Comparison of ENCODE assay signal across 8 cellular contexts in genomic region chr12:1531654-1532366, GRCh38.
DNase-seq lines count a peak whose midpoint lies in the region; ATAC-seq and TF ChIP-seq lines count a peak whose summit lies in the region.

No MANE protein-coding gene starts in this region.

- 47 to 63% (median 55%) methylated on average over 23 to 26 of the region's 26 CpGs for WGBS in psoas muscle, 3 donors
- 63 to 71% methylated on average over 26 of the region's 26 CpGs for WGBS in aorta, 2 donors

- DNase-seq in NAMALWA (ENCODE audit: low spot score): peak; percentile 45
- DNase-seq in endothelial cell (ENCODE audit: low spot score): no peak
- DNase-seq in psoas muscle: no peak
- DNase-seq in activated effector memory CD4-positive, alpha-beta T cell treated with anti-CD3 and anti-CD28 coated beads, Interleukin-2, amount 50 U/mL, for 16 hours: no peak
- DNase-seq in SHP77 (lab: John Stamatoyannopoulos, UW): no peak
- no peak for DNase-seq in aorta

- H3K27ac ChIP-seq in psoas muscle (peak overlapping the region; percentile 30), aorta (ENCODE audit: low read depth in 1 of 2, low read length in 2 of 2) (no peak overlapping the region)

- H3K4me3 Mint-ChIP-seq in endothelial cell (ENCODE audit: unreplicated experiment): peak overlapping the region; percentile 80

- H3K27ac Mint-ChIP-seq in endothelial cell (ENCODE audit: unreplicated experiment): no peak overlapping the region

- H3K9me3 Mint-ChIP-seq in endothelial cell (ENCODE audit: unreplicated experiment): no peaks in the 10 kb centered on the region

- peaks cover 0 to 68% (median 28%) of the 10 kb centered on the region in 3 donors for H3K27me3 ChIP-seq in psoas muscle (ENCODE audit: insufficient read depth in 3 of 3, low read length in 2 of 3)
- no peaks in the 10 kb centered on the region for H3K27me3 ChIP-seq in aorta (ENCODE audit: control insufficient read depth in 1 of 2, insufficient read depth in 2 of 2, low read length in 1 of 2)

- H3K36me3 ChIP-seq in psoas muscle (ENCODE audit: insufficient read depth in 1 of 2, low read depth in 1 of 2): no peaks in the 10 kb centered on the region
- H3K36me3 ChIP-seq in aorta (ENCODE audit: control insufficient read depth in 1 of 2, insufficient read depth in 2 of 2, low read length in 1 of 2): no peaks in the 10 kb centered on the region

- peaks cover 13% of the 10 kb centered on the region for H3K27me3 Mint-ChIP-seq in endothelial cell (ENCODE audit: unreplicated experiment)

- H3K4me1 ChIP-seq in psoas muscle (peaks cover 9% of the 10 kb centered on the region), aorta (ENCODE audit: control insufficient read depth in 1 of 2, insufficient read depth in 2 of 2, low read length in 2 of 2) (no peaks in the 10 kb centered on the region)

- no peaks in the 10 kb centered on the region for H3K9me3 ChIP-seq in psoas muscle
- H3K9me3 ChIP-seq in aorta (ENCODE audit: control insufficient read depth, low read length): no peaks in the 10 kb centered on the region

- H3K36me3 Mint-ChIP-seq in endothelial cell (ENCODE audit: low read depth, unreplicated experiment): peaks cover 3% of the 10 kb centered on the region

- TF ChIP-seq CTCF in endothelial cell (IDR thresholded peaks at IDR 0.05; ENCODE audit: unreplicated experiment): no peak
- TF ChIP-seq CTCF in psoas muscle (IDR thresholded peaks at IDR 0.05): no peak

- H3K4me1 Mint-ChIP-seq in endothelial cell (ENCODE audit: unreplicated experiment): peaks cover 8% of the 10 kb centered on the region

- ATAC-seq in psoas muscle: peak in 3 of 4 donors; percentile 44 to 67 (median 54)
- ATAC-seq in GM21381 (IDR thresholded peaks at IDR 0.05; ENCODE audit: unreplicated experiment): no peak
- no peak for ATAC-seq in aorta (ENCODE audit: low FRiP score)

- H3K4me3 ChIP-seq in GM08714 (ENCODE audit: low read length): peak overlapping the region; percentile 81
- H3K4me3 ChIP-seq in psoas muscle: peak overlapping the region; percentile 75
- H3K4me3 ChIP-seq in aorta (ENCODE audit: low read length in 2 of 2): no peak overlapping the region

- intact Hi-C loops in psoas muscle (cut with DNase I) (no loop called here), aorta (cut with DNase I) (no loop called here)

Comparison
In these comparisons a context has a peak if more than half of its experiments do, and no peak if none do; other contexts are left out.
1. H3K4me3 ChIP-seq: peak in GM08714 (single experiment) and psoas muscle (single experiment); none in aorta (0 of 2).
2. ATAC-seq: peak in psoas muscle (3 of 4); none in GM21381 (single experiment) and aorta (single experiment).